In the genomic region with DNA sequence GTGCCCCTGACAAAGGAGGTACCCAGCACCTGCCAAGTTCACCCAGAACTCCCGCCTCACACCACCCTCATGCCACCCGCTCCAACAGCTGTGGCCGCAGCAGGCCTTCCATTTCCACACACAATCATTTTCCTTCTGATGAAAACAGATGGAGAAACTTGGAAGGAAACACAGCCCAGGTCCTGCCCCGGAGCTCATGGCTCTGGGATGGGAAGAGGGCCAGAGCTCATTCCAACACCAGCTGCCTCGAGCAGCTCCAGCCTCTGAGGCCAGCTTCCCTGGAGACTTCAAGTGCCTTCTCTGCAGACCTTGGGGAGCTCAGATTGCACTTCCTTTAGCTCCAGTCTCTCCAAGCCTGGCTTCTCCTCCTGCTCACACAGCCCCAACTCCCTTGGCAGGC, we compare ENCODE assay signal across 1 cellular context.
TF ChIP-seq lines count a peak whose summit lies in the region.

No MANE protein-coding gene starts in this region.

TF ChIP-seq in SK-N-SH treated with all-trans-retinoic acid at 6 μM for 48 hours, 23 proteins besides CTCF, POLR2A, EP300 and RAD21 (continued from another document):
- TF ChIP-seq, protein P1, sequence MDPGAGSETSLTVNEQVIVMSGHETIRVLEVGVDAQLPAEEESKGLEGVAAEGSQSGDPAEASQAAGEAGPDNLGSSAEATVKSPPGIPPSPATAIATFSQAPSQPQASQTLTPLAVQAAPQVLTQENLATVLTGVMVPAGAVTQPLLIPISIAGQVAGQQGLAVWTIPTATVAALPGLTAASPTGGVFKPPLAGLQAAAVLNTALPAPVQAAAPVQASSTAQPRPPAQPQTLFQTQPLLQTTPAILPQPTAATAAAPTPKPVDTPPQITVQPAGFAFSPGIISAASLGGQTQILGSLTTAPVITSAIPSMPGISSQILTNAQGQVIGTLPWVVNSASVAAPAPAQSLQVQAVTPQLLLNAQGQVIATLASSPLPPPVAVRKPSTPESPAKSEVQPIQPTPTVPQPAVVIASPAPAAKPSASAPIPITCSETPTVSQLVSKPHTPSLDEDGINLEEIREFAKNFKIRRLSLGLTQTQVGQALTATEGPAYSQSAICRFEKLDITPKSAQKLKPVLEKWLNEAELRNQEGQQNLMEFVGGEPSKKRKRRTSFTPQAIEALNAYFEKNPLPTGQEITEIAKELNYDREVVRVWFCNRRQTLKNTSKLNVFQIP (CRISPR knock-in tag; IDR thresholded peaks at IDR 0.05; ENCODE audit: borderline replicate concordance, low read depth) = no peak
- TF ChIP-seq ZFP30 (CRISPR knock-in tag; IDR thresholded peaks at IDR 0.05) = no peak
- TF ChIP-seq GLIS3 (CRISPR knock-in tag; IDR thresholded peaks at IDR 0.05) = no peak
TF ChIP-seq in SK-N-SH treated with all-trans-retinoic acid at 6 μM for 48 hours: peak in this region for 0.
